Comparison of ENCODE assay signal across 19 cellular contexts in the genomic region with DNA sequence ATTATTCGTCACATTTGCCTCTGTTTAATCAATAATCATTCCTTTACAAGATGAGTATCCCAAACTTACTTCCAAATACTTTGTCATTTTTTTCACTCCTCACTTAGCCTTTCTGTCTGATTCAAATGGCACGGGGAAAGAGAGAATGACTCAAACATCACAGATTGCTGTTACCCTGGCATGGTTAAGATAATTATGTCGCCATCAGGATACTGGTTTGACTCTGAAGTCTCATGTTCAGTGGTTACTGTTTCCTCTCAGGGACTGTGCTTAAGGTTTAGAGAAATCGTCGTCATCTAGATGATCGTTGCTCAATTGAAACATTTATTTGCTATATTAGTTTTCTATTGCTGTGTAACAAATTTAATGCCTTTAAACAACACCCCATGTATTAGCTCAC.
"Had no signal": no experiment of that assay in that cellular context is flagged by ENCODE, and none has a peak within 500 bp of the region (broad histone marks: within the 10 kb centered on the region; RNA-seq: fewer than 3 reads in every experiment).

No MANE protein-coding gene starts in this region.

- H3K36me3 Mint-ChIP-seq: activated naive CD4-positive, alpha-beta T cell treated with anti-CD3 and anti-CD28 coated beads, Interleukin-2, amount 50 U/mL, for 24 hours; brain had no signal

- H3K4me3 ChIP-seq: coronary artery, esophagus squamous epithelium, skin epidermis, transverse colon had no signal

- H3K27ac ChIP-seq: coronary artery, esophagus squamous epithelium, foreskin keratinocyte, skin epidermis, transverse colon, WERI-Rb-1 had no signal

- H3K9me3 ChIP-seq: esophagus squamous epithelium, transverse colon had no signal

- H3K4me1 Mint-ChIP-seq: brain had no signal

- H3K4me3 Mint-ChIP-seq: activated naive CD4-positive, alpha-beta T cell treated with anti-CD3 and anti-CD28 coated beads, Interleukin-2, amount 50 U/mL, for 24 hours; brain; central memory CD8-positive, alpha-beta T cell; nephron had no signal

- ATAC-seq: foreskin keratinocyte, right cardiac atrium, SK-N-SH treated with all-trans-retinoic acid at 6 μM for 48 hours had no signal

- H3K27me3 ChIP-seq: esophagus squamous epithelium, foreskin keratinocyte, transverse colon had no signal

- H3K27ac Mint-ChIP-seq: activated naive CD4-positive, alpha-beta T cell treated with anti-CD3 and anti-CD28 coated beads, Interleukin-2, amount 50 U/mL, for 24 hours; brain; nephron had no signal

- DNase-seq: activated CD4-positive, alpha-beta T cell treated with anti-CD3 and anti-CD28 coated beads for 48 hours; activated effector memory CD4-positive, alpha-beta T cell treated with Interleukin-2 at 50 U/mL for 16 hours; esophagus squamous epithelium; foreskin keratinocyte; mesenchymal stem cell; occipital lobe; right cardiac atrium; stimulated activated CD4-positive, alpha-beta T cell treated with anti-CD3 and anti-CD28 coated beads, Interleukin-15, amount 100 ng/mL, for 24 hours; stimulated activated CD4-positive, alpha-beta T cell treated with anti-CD3 and anti-CD28 coated beads, Interleukin-4, amount 100 ng/mL, for 1 hour; stimulated activated naive CD4-positive, alpha-beta T cell; transverse colon; WERI-Rb-1 had no signal

- H3K27me3 Mint-ChIP-seq: activated naive CD4-positive, alpha-beta T cell treated with anti-CD3 and anti-CD28 coated beads, Interleukin-2, amount 50 U/mL, for 24 hours; central memory CD8-positive, alpha-beta T cell had no signal

- H3K9me3 Mint-ChIP-seq: activated naive CD4-positive, alpha-beta T cell treated with anti-CD3 and anti-CD28 coated beads, Interleukin-2, amount 50 U/mL, for 24 hours; brain; central memory CD8-positive, alpha-beta T cell had no signal

- H3K36me3 ChIP-seq: esophagus squamous epithelium, transverse colon, WERI-Rb-1 had no signal
